Comparison of ENCODE assay signal across 18 cellular contexts in the genomic region with DNA sequence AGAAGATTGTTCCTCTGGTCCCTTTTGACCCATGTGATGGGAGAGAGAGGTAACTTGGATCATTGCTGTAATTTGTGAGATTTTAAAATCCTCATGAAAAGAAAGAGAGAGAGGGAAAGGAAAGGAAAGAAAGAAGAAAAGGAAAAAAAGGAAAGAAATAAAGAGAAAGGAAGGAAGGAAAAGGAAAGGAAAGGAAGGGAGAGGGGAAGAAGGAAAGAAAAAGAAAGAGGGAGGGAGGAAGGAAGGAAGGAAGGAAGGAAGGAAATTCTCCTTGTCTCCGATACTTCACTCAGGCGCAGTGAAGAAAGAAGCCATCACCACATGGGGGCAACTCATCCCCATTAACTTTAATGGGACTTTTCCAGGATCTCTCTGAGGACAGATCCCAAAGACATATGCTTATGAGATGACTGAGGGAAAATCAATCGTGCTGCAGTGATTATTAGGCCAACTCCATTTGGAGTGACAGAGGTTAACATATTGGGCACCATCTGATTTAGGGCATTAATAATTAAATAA.
"Had no signal": no experiment of that assay in that cellular context is flagged by ENCODE, and none has a peak within 500 bp of the region (broad histone marks: within the 10 kb centered on the region; RNA-seq: fewer than 3 reads in every experiment).

No MANE protein-coding gene starts in this region.

- H3K27me3 ChIP-seq: pancreas had no signal

- H3K4me1 ChIP-seq: sigmoid colon, suprapubic skin had no signal

- DNase-seq: activated CD4-positive, alpha-beta T cell treated with anti-CD3 and anti-CD28 coated beads for 1 hour; activated CD4-positive, alpha-beta T cell treated with anti-CD3 and anti-CD28 coated beads, Interleukin-2, amount 50 U/mL, for 48 hours; activated naive CD4-positive, alpha-beta T cell treated with anti-CD3 and anti-CD28 coated beads for 36 hours; activated naive CD8-positive, alpha-beta T cell treated with anti-CD3 and anti-CD28 coated beads, Interleukin-2, amount 50 U/mL, for 24 hours; activated T-cell treated with anti-CD3 and anti-CD28 coated beads, Interleukin-2, amount 50 U/mL, for 1 hour; dorsolateral prefrontal cortex; hippocampal formation; kidney; mucosa of descending colon; naive thymus-derived CD4-positive, alpha-beta T cell; sigmoid colon; spleen had no signal

- H3K4me3 ChIP-seq: dorsolateral prefrontal cortex, left lung, mucosa of descending colon, pancreas, sigmoid colon, spleen, suprapubic skin had no signal

- H3K36me3 ChIP-seq: left lung, pancreas, sigmoid colon, spleen, suprapubic skin had no signal

- H3K9me3 Mint-ChIP-seq: activated naive CD4-positive, alpha-beta T cell treated with anti-CD3 and anti-CD28 coated beads for 36 hours; activated naive CD8-positive, alpha-beta T cell treated with anti-CD3 and anti-CD28 coated beads, Interleukin-2, amount 50 U/mL, for 24 hours; activated T-helper 2 cell treated with anti-CD3 and anti-CD28 coated beads, Interferon-gamma antibody, Interleukin-2, Interleukin-4, amounts not matched to agents 10 μg/mL and 5 μg/mL and 100 μg/mL, durations not matched to agents 14 hours and 24 hours and 36 hours; naive thymus-derived CD4-positive, alpha-beta T cell; stimulated activated naive CD8-positive, alpha-beta T cell treated with anti-CD3 and anti-CD28 coated beads, Interleukin-15, Interleukin-2, amounts not matched to agents 100 ng/mL and 50 ng/mL, for 24 hours; type B pancreatic cell had no signal

- H3K27me3 Mint-ChIP-seq: stimulated activated naive CD8-positive, alpha-beta T cell treated with anti-CD3 and anti-CD28 coated beads, Interleukin-15, Interleukin-2, amounts not matched to agents 100 ng/mL and 50 ng/mL, for 24 hours had no signal

- H3K36me3 Mint-ChIP-seq: naive thymus-derived CD4-positive, alpha-beta T cell; type B pancreatic cell had no signal

- H3K4me3 Mint-ChIP-seq: activated naive CD4-positive, alpha-beta T cell treated with anti-CD3 and anti-CD28 coated beads for 36 hours; activated naive CD8-positive, alpha-beta T cell treated with anti-CD3 and anti-CD28 coated beads, Interleukin-2, amount 50 U/mL, for 24 hours; naive thymus-derived CD4-positive, alpha-beta T cell; stimulated activated naive CD8-positive, alpha-beta T cell treated with anti-CD3 and anti-CD28 coated beads, Interleukin-15, Interleukin-2, amounts not matched to agents 100 ng/mL and 50 ng/mL, for 24 hours; type B pancreatic cell had no signal

- H3K27ac ChIP-seq: left lung, pancreas, sigmoid colon, spleen, suprapubic skin had no signal

- H3K27ac Mint-ChIP-seq: activated naive CD4-positive, alpha-beta T cell treated with anti-CD3 and anti-CD28 coated beads for 36 hours; activated naive CD8-positive, alpha-beta T cell treated with anti-CD3 and anti-CD28 coated beads, Interleukin-2, amount 50 U/mL, for 24 hours; activated T-helper 2 cell treated with anti-CD3 and anti-CD28 coated beads, Interferon-gamma antibody, Interleukin-2, Interleukin-4, amounts not matched to agents 10 μg/mL and 5 μg/mL and 100 μg/mL, durations not matched to agents 14 hours and 24 hours and 36 hours; naive thymus-derived CD4-positive, alpha-beta T cell; stimulated activated naive CD8-positive, alpha-beta T cell treated with anti-CD3 and anti-CD28 coated beads, Interleukin-15, Interleukin-2, amounts not matched to agents 100 ng/mL and 50 ng/mL, for 24 hours; type B pancreatic cell had no signal

- ATAC-seq: activated naive CD8-positive, alpha-beta T cell treated with anti-CD3 and anti-CD28 coated beads, Interleukin-2, amount 50 U/mL, for 24 hours; mucosa of descending colon; naive thymus-derived CD4-positive, alpha-beta T cell had no signal

- H3K9me3 ChIP-seq: left lung, mucosa of descending colon, pancreas, sigmoid colon, spleen, suprapubic skin had no signal
